Comparison of ENCODE assay signal across 8 cellular contexts in genomic region chr18:30970201-30970816, GRCh38.
DNase-seq lines count a peak whose midpoint lies in the region; ATAC-seq and FAIRE-seq lines count a peak whose summit lies in the region.

No MANE protein-coding gene starts in this region.

- no peaks in the 10 kb centered on the region for H3K27me3 Mint-ChIP-seq in activated CD4-positive, alpha-beta memory T cell treated with anti-CD3 and anti-CD28 coated beads, Interleukin-2, amount 10 ng/mL, durations not matched to agents 7 days and 5 days

- ATAC-seq in GM19324 (IDR thresholded peaks at IDR 0.05; ENCODE audit: low FRiP score, unreplicated experiment) = no peak
- no peak for ATAC-seq in GM21423 (IDR thresholded peaks at IDR 0.05; ENCODE audit: unreplicated experiment)

- H3K9me3 Mint-ChIP-seq in activated CD4-positive, alpha-beta memory T cell treated with anti-CD3 and anti-CD28 coated beads, Interleukin-2, amount 10 ng/mL, durations not matched to agents 7 days and 5 days = no peaks in the 10 kb centered on the region

- DNase-seq in ACHN (peak; percentile 43), HT1080 (ENCODE audit: low read depth) (peak; percentile 63), RCC 7860 (ENCODE audit: low spot score) (peak; percentile 16), foreskin melanocyte (peak; percentile 3)
- no peak for DNase-seq in stimulated activated CD4-positive, alpha-beta T cell treated with anti-CD3 and anti-CD28 coated beads, Interleukin-15, amount 100 ng/mL, for 24 hours
- no peak for DNase-seq in activated CD4-positive, alpha-beta memory T cell treated with anti-CD3 and anti-CD28 coated beads, Interleukin-2, amount 10 ng/mL, durations not matched to agents 7 days and 5 days

- CTCF ChIA-PET in activated CD4-positive, alpha-beta memory T cell treated with anti-CD3 and anti-CD28 coated beads, Interleukin-2, amount 10 ng/mL, durations not matched to agents 7 days and 5 days (lab: Charles Lee) = no interaction called here

- no peaks in the 10 kb centered on the region for H3K4me1 Mint-ChIP-seq in activated CD4-positive, alpha-beta memory T cell treated with anti-CD3 and anti-CD28 coated beads, Interleukin-2, amount 10 ng/mL, durations not matched to agents 7 days and 5 days

- no peaks in the 10 kb centered on the region for H3K36me3 Mint-ChIP-seq in activated CD4-positive, alpha-beta memory T cell treated with anti-CD3 and anti-CD28 coated beads, Interleukin-2, amount 10 ng/mL, durations not matched to agents 7 days and 5 days (ENCODE audit: low read depth)

- H3K27ac Mint-ChIP-seq in activated CD4-positive, alpha-beta memory T cell treated with anti-CD3 and anti-CD28 coated beads, Interleukin-2, amount 10 ng/mL, durations not matched to agents 7 days and 5 days = no peak overlapping the region

- peak; percentile 56 for FAIRE-seq in RCC 7860 (lab: Jason Lieb, UNC)

- no peak overlapping the region for H3K4me3 Mint-ChIP-seq in activated CD4-positive, alpha-beta memory T cell treated with anti-CD3 and anti-CD28 coated beads, Interleukin-2, amount 10 ng/mL, durations not matched to agents 7 days and 5 days

- in situ Hi-C loops in ACHN (cut with HindIII; ENCODE audit: low pct_ligation_motif_present, low pct_unique_long_range_greater_than_20kb, low sequenced_read_pairs) = no loop called here

- POLR2A ChIA-PET in activated CD4-positive, alpha-beta memory T cell treated with anti-CD3 and anti-CD28 coated beads, Interleukin-2, amount 10 ng/mL, durations not matched to agents 7 days and 5 days (lab: Charles Lee) = no interaction called here

Comparison
In these comparisons a context has a peak if more than half of its experiments do, and no peak if none do; other contexts are left out.
1. DNase-seq: peak in ACHN (single experiment), HT1080 (single experiment), RCC 7860 (single experiment) and foreskin melanocyte (single experiment); none in stimulated activated CD4-positive, alpha-beta T cell treated with anti-CD3 and anti-CD28 coated beads, Interleukin-15, amount 100 ng/mL, for 24 hours (single experiment) and activated CD4-positive, alpha-beta memory T cell treated with anti-CD3 and anti-CD28 coated beads, Interleukin-2, amount 10 ng/mL, durations not matched to agents 7 days and 5 days (single experiment).